In the genomic region with DNA sequence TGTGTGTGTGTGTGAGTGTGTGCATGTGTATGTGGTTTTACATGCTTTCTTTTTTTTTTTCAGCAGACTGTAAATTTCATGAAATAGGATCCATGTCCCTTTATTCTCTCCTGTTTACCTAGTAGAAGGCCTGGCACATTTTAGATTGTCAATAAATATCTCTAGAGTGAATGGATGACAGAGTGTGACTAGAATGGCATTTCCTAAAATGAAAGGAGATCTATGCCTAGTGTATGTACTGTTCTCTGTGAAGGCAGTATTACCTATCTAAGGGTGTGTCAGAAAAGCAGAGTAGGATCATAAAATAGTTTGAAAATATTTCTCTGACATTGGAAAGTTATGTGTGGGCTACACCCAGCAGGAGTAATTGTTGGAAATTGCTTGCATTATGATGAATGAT, we compare ENCODE assay signal across 19 cellular contexts.
A peak's percentile ranks its signal among the peaks of the same experiment; 100 is the strongest.
DNase-seq lines count a peak whose midpoint lies in the region; ATAC-seq and TF ChIP-seq lines count a peak whose summit lies in the region.
"Had no signal": no experiment of that assay in that cellular context is flagged by ENCODE, and none has a peak within 500 bp of the region (broad histone marks: within the 10 kb centered on the region; RNA-seq: fewer than 3 reads in every experiment).

No MANE protein-coding gene starts in this region.

- peaks cover 12% of the 10 kb centered on the region for H3K4me1 Mint-ChIP-seq in mesothelial cell of epicardium

- H3K27ac ChIP-seq in HUES64 (ENCODE audit: low read depth, low read length) (no peak overlapping the region), sigmoid colon (no peak overlapping the region)
- H3K27ac ChIP-seq: 22Rv1, psoas muscle, transverse colon had no signal

- ATAC-seq in GM19455 (IDR thresholded peaks at IDR 0.05; ENCODE audit: unreplicated experiment) = no peak
- ATAC-seq: activated CD8-positive, alpha-beta T cell treated with anti-CD3 and anti-CD28 coated beads for 36 hours; activated T-cell treated with anti-CD3 and anti-CD28 coated beads, Interleukin-2, amount 50 U/mL, for 4 hours; HepG2; psoas muscle had no signal

- peaks cover 2% of the 10 kb centered on the region for H3K36me3 Mint-ChIP-seq in mesothelial cell of epicardium

- no peaks in the 10 kb centered on the region for H3K27me3 Mint-ChIP-seq in mesothelial cell of epicardium (ENCODE audit: low read depth)
- H3K27me3 Mint-ChIP-seq: activated CD8-positive, alpha-beta T cell treated with anti-CD3 and anti-CD28 coated beads for 36 hours had no signal

- H3K27me3 ChIP-seq in HUES64 (ENCODE audit: insufficient read depth, low read length) = no peaks in the 10 kb centered on the region
- no peaks in the 10 kb centered on the region for H3K27me3 ChIP-seq in sigmoid colon
- H3K27me3 ChIP-seq: transverse colon had no signal

- H3K9me3 ChIP-seq in HUES64 (ENCODE audit: insufficient read depth, low read depth, low read length) = no peaks in the 10 kb centered on the region
- no peaks in the 10 kb centered on the region for H3K9me3 ChIP-seq in sigmoid colon
- H3K9me3 ChIP-seq: psoas muscle, transverse colon had no signal

- H3K4me1 ChIP-seq in HUES64 (ENCODE audit: insufficient read depth, low read length) = peaks cover 7% of the 10 kb centered on the region; the same call in 1 of the 2 replicates
- no peaks in the 10 kb centered on the region for H3K4me1 ChIP-seq in sigmoid colon
- H3K4me1 ChIP-seq: psoas muscle, transverse colon had no signal

- intact Hi-C loops in sigmoid colon (cut with DNase I) = no loop called here

- no peak for TF ChIP-seq CTCF in mesothelial cell of epicardium (IDR thresholded peaks at IDR 0.05; ENCODE audit: unreplicated experiment)
- no peak for TF ChIP-seq CTCF in sigmoid colon (IDR thresholded peaks at IDR 0.05)

- H3K36me3 ChIP-seq in HUES64 (ENCODE audit: insufficient read depth, low read length) (no peaks in the 10 kb centered on the region; the same call in 1 of the 2 replicates), sigmoid colon (no peaks in the 10 kb centered on the region)
- H3K36me3 ChIP-seq: transverse colon had no signal

- no peak overlapping the region for H3K27ac Mint-ChIP-seq in mesothelial cell of epicardium
- H3K27ac Mint-ChIP-seq: activated CD8-positive, alpha-beta T cell treated with anti-CD3 and anti-CD28 coated beads for 36 hours had no signal

- peak overlapping the region; percentile 53 for H3K4me3 ChIP-seq in HUES64 (ENCODE audit: low read length)
- H3K4me3 ChIP-seq in sigmoid colon = no peak overlapping the region
- H3K4me3 ChIP-seq: psoas muscle, transverse colon had no signal

- no peak overlapping the region for H3K9ac ChIP-seq in HUES64 (ENCODE audit: low read depth, low read length)

- H3K4me3 Mint-ChIP-seq in mesothelial cell of epicardium = peak overlapping the region; percentile 93
- H3K4me3 Mint-ChIP-seq: activated CD8-positive, alpha-beta T cell treated with anti-CD3 and anti-CD28 coated beads for 36 hours; activated T-cell treated with anti-CD3 and anti-CD28 coated beads, Interleukin-2, amount 50 U/mL, for 4 hours had no signal

- peaks cover 15% of the 10 kb centered on the region for H3K9me3 Mint-ChIP-seq in mesothelial cell of epicardium

- DNase-seq in NCI-H1092 treated with DMSO at 0.1 percent for 48 hours (lab: John Stamatoyannopoulos, UW) (peak; percentile 62), NCI-H1092 (lab: John Stamatoyannopoulos, UW) (no peak), NCI-H774 (lab: John Stamatoyannopoulos, UW) (peak; percentile 53), mesothelial cell of epicardium (ENCODE audit: low spot score in 2 of 2, unreplicated experiment in 2 of 2) (no peak), sigmoid colon (no peak)
- DNase-seq in activated CD4-positive, alpha-beta T cell treated with anti-CD3 and anti-CD28 coated beads for 1 hour = no peak
- DNase-seq: activated CD8-positive, alpha-beta T cell treated with anti-CD3 and anti-CD28 coated beads for 36 hours; activated naive CD4-positive, alpha-beta T cell treated with Interleukin-2 at 50 U/mL for 16 hours; activated T-cell treated with anti-CD3 and anti-CD28 coated beads, Interleukin-2, amount 50 U/mL, for 4 hours; dermis blood vessel endothelial cell; psoas muscle; stimulated activated CD4-positive, alpha-beta T cell treated with anti-CD3 and anti-CD28 coated beads, Interleukin-2, amount 100 ng/mL, for 24 hours; stimulated activated naive CD4-positive, alpha-beta T cell treated with Interleukin-2 at 50 U/mL for 16 hours; T-helper 9 cell; transverse colon had no signal

- TF ChIP-seq POLR2A in sigmoid colon (IDR thresholded peaks at IDR 0.05) = no peak

- TF ChIP-seq EP300 in sigmoid colon (IDR thresholded peaks at IDR 0.05) = no peak

Comparison
In these comparisons a context has a peak if more than half of its experiments do, and no peak if none do; other contexts are left out.
1. DNase-seq: peak in NCI-H1092 treated with DMSO at 0.1 percent for 48 hours (single experiment) and NCI-H774 (single experiment); none in NCI-H1092 (single experiment), mesothelial cell of epicardium (0 of 2), sigmoid colon (single experiment) and activated CD4-positive, alpha-beta T cell treated with anti-CD3 and anti-CD28 coated beads for 1 hour (single experiment).